1 cellular context compared by ENCODE assay signal in the genomic region with DNA sequence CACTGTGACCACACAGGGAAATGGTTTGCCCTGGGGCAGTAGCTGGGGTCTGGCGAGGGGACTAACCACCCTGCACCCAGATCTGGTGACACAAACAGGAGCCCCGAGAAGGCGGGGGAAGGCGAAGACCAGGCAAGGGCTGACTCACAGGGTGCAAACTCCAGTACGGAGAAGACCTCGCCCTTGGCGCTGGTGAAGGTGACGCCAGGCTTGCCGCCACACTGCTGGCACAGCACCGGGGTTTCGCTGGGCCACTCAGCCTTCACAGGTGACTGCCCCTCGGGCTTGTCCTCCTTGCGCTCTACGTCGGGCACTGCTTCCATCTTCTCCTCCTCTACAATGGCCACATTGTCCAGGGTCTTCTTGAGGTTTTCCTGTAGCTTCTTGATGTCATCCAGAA.
TF ChIP-seq lines count a peak whose summit lies in the region.

No MANE protein-coding gene starts in this region.

TF ChIP-seq in K562, 482 proteins besides CTCF, POLR2A, EP300 and RAD21:
- TF ChIP-seq NR2F6 (CRISPR knock-in tag; IDR thresholded peaks at IDR 0.05), result no peak
- TF ChIP-seq POLR2G (IDR thresholded peaks at IDR 0.05; ENCODE audit: low read depth, low read length), result peak; percentile 36
